In the genomic region with DNA sequence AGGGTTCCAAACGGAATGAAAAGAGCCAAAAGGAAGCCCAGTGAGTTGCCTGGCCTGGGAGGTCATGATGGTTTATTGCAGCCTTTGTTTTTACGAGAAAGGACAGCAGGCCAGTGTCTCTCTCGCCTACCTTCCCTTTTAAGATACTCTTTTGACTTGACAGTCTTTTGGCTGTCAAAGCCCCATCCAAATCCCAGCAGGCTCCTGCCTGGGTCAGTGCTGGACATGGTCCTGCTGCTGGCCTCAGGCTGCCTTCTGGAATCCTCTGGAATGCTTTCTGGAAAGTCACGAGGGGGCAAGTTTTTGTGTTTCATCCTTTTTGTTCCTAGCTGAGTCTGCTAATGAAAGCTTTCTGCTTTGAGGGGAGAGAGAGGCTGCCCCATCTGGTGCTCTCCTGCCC, we compare ENCODE assay signal across 24 cellular contexts.
"Had no signal": no experiment of that assay in that cellular context is flagged by ENCODE, and none has a peak within 500 bp of the region (broad histone marks: within the 10 kb centered on the region; RNA-seq: fewer than 3 reads in every experiment).

No MANE protein-coding gene starts in this region.

- H3K4me1 ChIP-seq: parathyroid adenoma, psoas muscle, right lobe of liver, sigmoid colon, stomach, thyroid gland, tibial nerve, upper lobe of left lung, vagina had no signal

- H3K36me3 ChIP-seq: ovary, right lobe of liver, sigmoid colon, stomach, thoracic aorta, thyroid gland, tibial nerve, upper lobe of left lung, vagina had no signal

- H2AFZ ChIP-seq: parathyroid adenoma had no signal

- ATAC-seq: natural killer cell; psoas muscle; right cardiac atrium; right lobe of liver; stimulated activated effector memory CD8-positive, alpha-beta T cell treated with anti-CD3 and anti-CD28 coated beads, Interleukin-12 subunit alpha, Interleukin-12 subunit beta, amount 100 ng/mL, for 72 hours; stimulated activated naive B cell treated with anti-CD40 and anti-IgM and Interleukin-4, amounts not matched to agents 10 μg/mL and 1 μg/mL and 100 μg/mL, for 72 hours had no signal

- H3K27ac ChIP-seq: ovary, parathyroid adenoma, psoas muscle, right lobe of liver, sigmoid colon, stomach, thoracic aorta, thyroid gland, tibial nerve, upper lobe of left lung, vagina had no signal

- H3K27me3 ChIP-seq: ovary, right lobe of liver, sigmoid colon, stomach, thyroid gland, tibial nerve, upper lobe of left lung, vagina had no signal

- H3K4me3 ChIP-seq: ovary, psoas muscle, right lobe of liver, sigmoid colon, stomach, thoracic aorta, thyroid gland, tibial nerve, upper lobe of left lung, vagina had no signal

- H3K9me3 ChIP-seq: ovary, psoas muscle, right lobe of liver, stomach, thoracic aorta, thyroid gland, tibial nerve, upper lobe of left lung, vagina had no signal

- H3K9ac ChIP-seq: parathyroid adenoma had no signal

- DNase-seq: natural killer cell; occipital lobe; ovary; posterior cingulate gyrus; psoas muscle; right cardiac atrium; right lobe of liver; sigmoid colon; small intestine; stimulated activated CD4-positive, alpha-beta T cell treated with anti-CD3 and anti-CD28 coated beads, Interleukin-15, amount 100 ng/mL, for 24 hours; stimulated activated CD4-positive, alpha-beta T cell treated with anti-CD3 and anti-CD28 coated beads, Interleukin-2, amount 100 ng/mL, for 24 hours; stimulated activated CD4-positive, alpha-beta T cell treated with anti-CD3 and anti-CD28 coated beads, Interleukin-2, amount 100 ng/mL, for 48 hours; stimulated activated CD4-positive, alpha-beta T cell treated with anti-CD3 and anti-CD28 coated beads, Interleukin-4, amount 100 ng/mL, for 24 hours; stimulated activated naive B cell treated with anti-CD40 and anti-IgM and Interleukin-4, amounts not matched to agents 10 μg/mL and 1 μg/mL and 100 μg/mL, for 72 hours; stimulated activated naive CD4-positive, alpha-beta T cell treated with Interleukin-2 at 50 U/mL for 16 hours; stomach; thyroid gland; trophoblast cell; upper lobe of left lung had no signal
